36 cellular contexts compared by ENCODE assay signal in the genomic region with DNA sequence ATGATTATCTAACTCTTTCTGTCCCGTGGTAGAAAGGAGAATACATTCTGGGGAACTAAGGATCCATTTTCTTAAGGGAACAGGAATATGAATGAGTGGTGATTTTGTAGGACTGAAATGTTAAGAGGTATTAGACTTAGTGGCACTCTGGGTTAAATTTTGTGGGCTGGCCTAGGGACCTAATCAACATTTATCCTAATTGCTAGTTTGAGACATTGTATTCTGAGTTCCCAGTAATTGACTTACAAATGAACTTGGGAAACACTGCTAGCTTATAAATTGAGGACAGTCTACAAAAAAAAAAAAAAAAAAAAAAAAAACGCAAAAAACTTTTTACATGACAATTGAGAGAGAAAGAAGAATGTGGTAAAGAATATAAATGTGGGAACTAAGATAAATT.
"Had no signal": no experiment of that assay in that cellular context is flagged by ENCODE, and none has a peak within 500 bp of the region (broad histone marks: within the 10 kb centered on the region; RNA-seq: fewer than 3 reads in every experiment).

No MANE protein-coding gene starts in this region.

- H3K36me3 Mint-ChIP-seq: activated CD8-positive, alpha-beta memory T cell treated with anti-CD3 and anti-CD28 coated beads, Interleukin-2, amount 10 ng/mL, durations not matched to agents 7 days and 5 days; activated naive CD4-positive, alpha-beta T cell treated with anti-CD3 and anti-CD28 coated beads, Interleukin-2, amount 10 ng/mL, durations not matched to agents 7 days and 5 days; activated naive CD4-positive, alpha-beta T cell treated with anti-CD3 and anti-CD28 coated beads, Interleukin-2, amount 50 U/mL, for 24 hours; activated naive CD8-positive, alpha-beta T cell; brain had no signal

- ATAC-seq: activated CD4-positive, alpha-beta T cell treated with anti-CD3 and anti-CD28 coated beads for 36 hours; activated CD4-positive, CD25-positive, alpha-beta regulatory T cell treated with anti-CD3 and anti-CD28 coated beads, Interleukin-2, amount 50 U/mL, for 24 hours; activated CD8-positive, alpha-beta memory T cell treated with anti-CD3 and anti-CD28 coated beads, Interleukin-2, amount 10 ng/mL, durations not matched to agents 7 days and 5 days; activated CD8-positive, alpha-beta T cell treated with anti-CD3 and anti-CD28 coated beads, Interleukin-2, amount 10 ng/mL, durations not matched to agents 7 days and 5 days; activated naive CD8-positive, alpha-beta T cell treated with anti-CD3 and anti-CD28 coated beads, Interleukin-2, amount 50 U/mL, for 24 hours had no signal

- H3K4me3 Mint-ChIP-seq: activated CD4-positive, alpha-beta memory T cell treated with anti-CD3 and anti-CD28 coated beads, Interleukin-2, amount 10 ng/mL, durations not matched to agents 7 days and 5 days; activated CD4-positive, alpha-beta T cell treated with anti-CD3 and anti-CD28 coated beads for 36 hours; activated CD4-positive, alpha-beta T cell treated with anti-CD3 and anti-CD28 coated beads, Interleukin-2, amount 10 ng/mL, durations not matched to agents 7 days and 5 days; activated CD8-positive, alpha-beta memory T cell treated with anti-CD3 and anti-CD28 coated beads, Interleukin-2, amount 10 ng/mL, durations not matched to agents 7 days and 5 days; activated CD8-positive, alpha-beta T cell treated with anti-CD3 and anti-CD28 coated beads, Interleukin-2, amount 10 ng/mL, durations not matched to agents 7 days and 5 days; activated naive CD4-positive, alpha-beta T cell treated with anti-CD3 and anti-CD28 coated beads, Interleukin-2, amount 10 ng/mL, durations not matched to agents 7 days and 5 days; activated naive CD4-positive, alpha-beta T cell treated with anti-CD3 and anti-CD28 coated beads, Interleukin-2, amount 50 U/mL, for 24 hours; activated naive CD8-positive, alpha-beta T cell; activated naive CD8-positive, alpha-beta T cell treated with anti-CD3 and anti-CD28 coated beads, Interleukin-2, amount 10 ng/mL, durations not matched to agents 7 days and 5 days; activated naive CD8-positive, alpha-beta T cell treated with anti-CD3 and anti-CD28 coated beads, Interleukin-2, amount 50 U/mL, for 24 hours; activated T-cell treated with anti-CD3 and anti-CD28 coated beads, Interleukin-2, amount 50 U/mL, for 24 hours; brain; central memory CD8-positive, alpha-beta T cell; T-helper 1 cell treated with Interleukin-12 subunit alpha and Interleukin-12 subunit beta and Interleukin-4 antibody, amounts not matched to agents 30 μg/mL and 1 μg/mL, for 36 hours; T-helper 2 cell treated with Interferon-gamma antibody and Interleukin-4, amounts not matched to agents 5 μg/mL and 100 μg/mL, for 36 hours had no signal

- H3K36me3 ChIP-seq: ascending aorta, cardiac muscle cell had no signal

- H3K4me3 ChIP-seq: ascending aorta, cardiac muscle cell had no signal

- H3K27ac Mint-ChIP-seq: activated CD4-positive, alpha-beta memory T cell treated with anti-CD3 and anti-CD28 coated beads, Interleukin-2, amount 10 ng/mL, durations not matched to agents 7 days and 5 days; activated CD4-positive, alpha-beta T cell treated with anti-CD3 and anti-CD28 coated beads for 36 hours; activated CD4-positive, alpha-beta T cell treated with anti-CD3 and anti-CD28 coated beads, Interleukin-2, amount 10 ng/mL, durations not matched to agents 7 days and 5 days; activated CD8-positive, alpha-beta memory T cell treated with anti-CD3 and anti-CD28 coated beads, Interleukin-2, amount 10 ng/mL, durations not matched to agents 7 days and 5 days; activated CD8-positive, alpha-beta T cell treated with anti-CD3 and anti-CD28 coated beads, Interleukin-2, amount 10 ng/mL, durations not matched to agents 7 days and 5 days; activated naive CD4-positive, alpha-beta T cell treated with anti-CD3 and anti-CD28 coated beads, Interleukin-2, amount 10 ng/mL, durations not matched to agents 7 days and 5 days; activated naive CD4-positive, alpha-beta T cell treated with anti-CD3 and anti-CD28 coated beads, Interleukin-2, amount 50 U/mL, for 24 hours; activated naive CD8-positive, alpha-beta T cell; activated naive CD8-positive, alpha-beta T cell treated with anti-CD3 and anti-CD28 coated beads, Interleukin-2, amount 10 ng/mL, durations not matched to agents 7 days and 5 days; activated naive CD8-positive, alpha-beta T cell treated with anti-CD3 and anti-CD28 coated beads, Interleukin-2, amount 50 U/mL, for 24 hours; activated T-cell treated with anti-CD3 and anti-CD28 coated beads, Interleukin-2, amount 50 U/mL, for 24 hours; activated T-helper 2 cell treated with anti-CD3 and anti-CD28 coated beads, Interferon-gamma antibody, Interleukin-2, Interleukin-4, amounts not matched to agents 10 μg/mL and 5 μg/mL and 100 μg/mL, durations not matched to agents 14 hours and 24 hours and 36 hours; brain; T-helper 1 cell treated with Interleukin-12 subunit alpha and Interleukin-12 subunit beta and Interleukin-4 antibody, amounts not matched to agents 30 μg/mL and 1 μg/mL, for 36 hours; T-helper 2 cell treated with Interferon-gamma antibody and Interleukin-4, amounts not matched to agents 5 μg/mL and 100 μg/mL, for 36 hours had no signal

- H3K4me1 Mint-ChIP-seq: activated CD4-positive, alpha-beta memory T cell treated with anti-CD3 and anti-CD28 coated beads, Interleukin-2, amount 10 ng/mL, durations not matched to agents 7 days and 5 days; activated CD4-positive, alpha-beta T cell treated with anti-CD3 and anti-CD28 coated beads for 36 hours; activated CD4-positive, alpha-beta T cell treated with anti-CD3 and anti-CD28 coated beads, Interleukin-2, amount 10 ng/mL, durations not matched to agents 7 days and 5 days; activated CD8-positive, alpha-beta memory T cell treated with anti-CD3 and anti-CD28 coated beads, Interleukin-2, amount 10 ng/mL, durations not matched to agents 7 days and 5 days; activated naive CD4-positive, alpha-beta T cell treated with anti-CD3 and anti-CD28 coated beads, Interleukin-2, amount 10 ng/mL, durations not matched to agents 7 days and 5 days; activated naive CD4-positive, alpha-beta T cell treated with anti-CD3 and anti-CD28 coated beads, Interleukin-2, amount 50 U/mL, for 24 hours; activated naive CD8-positive, alpha-beta T cell treated with anti-CD3 and anti-CD28 coated beads, Interleukin-2, amount 10 ng/mL, durations not matched to agents 7 days and 5 days; activated naive CD8-positive, alpha-beta T cell treated with anti-CD3 and anti-CD28 coated beads, Interleukin-2, amount 50 U/mL, for 24 hours; brain; central memory CD8-positive, alpha-beta T cell had no signal

- H3K4me1 ChIP-seq: ascending aorta had no signal

- H3K27ac ChIP-seq: ascending aorta, cardiac muscle cell, VCaP had no signal

- H3K27me3 ChIP-seq: ascending aorta, cardiac muscle cell had no signal

- H3K27me3 Mint-ChIP-seq: activated CD4-positive, alpha-beta memory T cell treated with anti-CD3 and anti-CD28 coated beads, Interleukin-2, amount 10 ng/mL, durations not matched to agents 7 days and 5 days; activated CD4-positive, alpha-beta T cell treated with anti-CD3 and anti-CD28 coated beads for 36 hours; activated CD4-positive, alpha-beta T cell treated with anti-CD3 and anti-CD28 coated beads, Interleukin-2, amount 10 ng/mL, durations not matched to agents 7 days and 5 days; activated CD8-positive, alpha-beta memory T cell treated with anti-CD3 and anti-CD28 coated beads, Interleukin-2, amount 10 ng/mL, durations not matched to agents 7 days and 5 days; activated naive CD4-positive, alpha-beta T cell treated with anti-CD3 and anti-CD28 coated beads, Interleukin-2, amount 10 ng/mL, durations not matched to agents 7 days and 5 days; activated naive CD4-positive, alpha-beta T cell treated with anti-CD3 and anti-CD28 coated beads, Interleukin-2, amount 50 U/mL, for 24 hours; activated naive CD8-positive, alpha-beta T cell; activated naive CD8-positive, alpha-beta T cell treated with anti-CD3 and anti-CD28 coated beads, Interleukin-2, amount 10 ng/mL, durations not matched to agents 7 days and 5 days; activated naive CD8-positive, alpha-beta T cell treated with anti-CD3 and anti-CD28 coated beads, Interleukin-2, amount 50 U/mL, for 24 hours; activated T-cell treated with anti-CD3 and anti-CD28 coated beads, Interleukin-2, amount 50 U/mL, for 24 hours; central memory CD8-positive, alpha-beta T cell had no signal

- DNase-seq: activated CD4-positive, alpha-beta memory T cell treated with anti-CD3 and anti-CD28 coated beads, Interleukin-2, amount 10 ng/mL, durations not matched to agents 7 days and 5 days; activated CD4-positive, alpha-beta T cell treated with anti-CD3 and anti-CD28 coated beads for 1 hour; activated CD4-positive, alpha-beta T cell treated with anti-CD3 and anti-CD28 coated beads for 36 hours; activated CD4-positive, alpha-beta T cell treated with anti-CD3 and anti-CD28 coated beads for 48 hours; activated CD4-positive, alpha-beta T cell treated with anti-CD3 and anti-CD28 coated beads, Interleukin-2, amount 10 ng/mL, durations not matched to agents 7 days and 5 days; activated CD4-positive, alpha-beta T cell treated with anti-CD3 and anti-CD28 coated beads, Interleukin-2, amount 50 U/mL, for 48 hours; activated CD4-positive, CD25-positive, alpha-beta regulatory T cell; activated CD8-positive, alpha-beta memory T cell treated with anti-CD3 and anti-CD28 coated beads for 24 hours; activated CD8-positive, alpha-beta memory T cell treated with anti-CD3 and anti-CD28 coated beads, Interleukin-2, amount 10 ng/mL, durations not matched to agents 7 days and 5 days; activated CD8-positive, alpha-beta memory T cell treated with anti-CD3 and anti-CD28 coated beads, Interleukin-2, amount 50 U/mL, for 48 hours; activated CD8-positive, alpha-beta T cell treated with anti-CD3 and anti-CD28 coated beads, Interleukin-2, amount 10 ng/mL, durations not matched to agents 7 days and 5 days; activated effector memory CD4-positive, alpha-beta T cell treated with Interleukin-2 at 50 U/mL for 16 hours; activated gamma-delta T cell; activated naive CD4-positive, alpha-beta T cell treated with anti-CD3 and anti-CD28 coated beads, Interleukin-2, amount 10 ng/mL, durations not matched to agents 7 days and 5 days; activated naive CD4-positive, alpha-beta T cell treated with Interleukin-2 at 50 U/mL for 16 hours; activated naive CD8-positive, alpha-beta T cell treated with anti-CD3 and anti-CD28 coated beads, Interleukin-2, amount 10 ng/mL, durations not matched to agents 7 days and 5 days; activated naive CD8-positive, alpha-beta T cell treated with anti-CD3 and anti-CD28 coated beads, Interleukin-2, amount 50 U/mL, for 24 hours; activated T-cell treated with anti-CD3 and anti-CD28 coated beads, Interleukin-2, amount 50 U/mL, for 24 hours; activated T-cell treated with anti-CD3 and anti-CD28 coated beads, Interleukin-2, amount 50 U/mL, for 48 hours; amygdala; anterior cingulate cortex; caudate nucleus; cerebellar nuclear complex; T-helper 2 cell; T-helper 9 cell had no signal
